26 cellular contexts compared by ENCODE assay signal in the genomic region with DNA sequence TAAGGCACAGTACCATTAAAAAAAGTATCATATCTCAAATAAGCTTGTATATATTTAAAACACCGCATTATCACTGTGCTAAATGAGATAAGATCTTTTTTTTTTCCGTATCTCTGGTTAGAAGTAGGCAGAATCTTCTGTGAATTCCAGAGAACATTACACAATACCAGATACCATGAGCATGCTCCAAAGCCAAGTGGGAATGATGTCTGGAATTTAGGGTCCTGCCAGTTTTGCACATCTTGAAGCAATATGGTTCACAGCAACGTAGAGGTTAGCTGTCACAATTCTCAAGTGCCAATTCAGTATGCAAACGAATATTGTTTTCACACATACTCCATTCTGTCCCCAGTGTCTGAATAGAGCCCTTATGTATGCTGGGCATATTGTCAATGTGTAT.
DNase-seq lines count a peak whose midpoint lies in the region; ATAC-seq and TF ChIP-seq lines count a peak whose summit lies in the region.
"Had no signal": no experiment of that assay in that cellular context is flagged by ENCODE, and none has a peak within 500 bp of the region (broad histone marks: within the 10 kb centered on the region; RNA-seq: fewer than 3 reads in every experiment).

No MANE protein-coding gene starts in this region.

- CTCF ChIA-PET in BJ (lab: Yijun Ruan, JAX): interaction anchor here (0.6 kb wide), 1 partner anchor 39 kb away, joined by 4 read pairs; no protein-coding TSS in a partner anchor

- no peak overlapping the region for H3K4me3 Mint-ChIP-seq in T-helper 17 cell
- H3K4me3 Mint-ChIP-seq: activated CD8-positive, alpha-beta T cell treated with anti-CD3 and anti-CD28 coated beads for 36 hours; CD4-positive, alpha-beta memory T cell; endodermal cell; nephron had no signal

- TF ChIP-seq CTCF in BJ (IDR thresholded peaks at IDR 0.05; ENCODE audit: insufficient read depth, low read depth, low read length) (no peak), fibroblast of mammary gland (conservative IDR thresholded peaks at IDR 0.05; ENCODE audit: control insufficient read depth, insufficient read depth, low read depth, low read length) (no peak)

- H3K27me3 ChIP-seq in BJ (ENCODE audit: control insufficient read depth, insufficient read depth, low read length): no peaks in the 10 kb centered on the region
- H3K27me3 ChIP-seq: esophagus muscularis mucosa, SJSA1, spleen had no signal

- peaks cover 9% of the 10 kb centered on the region for H3K27me3 Mint-ChIP-seq in T-helper 17 cell
- H3K27me3 Mint-ChIP-seq: activated CD8-positive, alpha-beta T cell treated with anti-CD3 and anti-CD28 coated beads for 36 hours; CD4-positive, alpha-beta memory T cell had no signal

- H3K4me3 ChIP-seq in BJ (ENCODE audit: low read depth, low read length): no peak overlapping the region
- H3K4me3 ChIP-seq in fibroblast of mammary gland (ENCODE audit: control insufficient read depth, low read depth, low read length): no peak overlapping the region
- no peak overlapping the region for H3K4me3 ChIP-seq in skeletal muscle cell (ENCODE audit: low read depth, low read length)
- H3K4me3 ChIP-seq: esophagus muscularis mucosa, lower lobe of right lung, SJSA1, spleen had no signal

- ATAC-seq in GM18861 (IDR thresholded peaks at IDR 0.05; ENCODE audit: unreplicated experiment): no peak
- ATAC-seq in T-helper 17 cell: no peak
- ATAC-seq: activated CD4-positive, CD25-positive, alpha-beta regulatory T cell treated with anti-CD3 and anti-CD28 coated beads, Interleukin-2, amount 50 U/mL, for 24 hours; activated CD8-positive, alpha-beta T cell treated with anti-CD3 and anti-CD28 coated beads for 36 hours; activated naive CD4-positive, alpha-beta T cell treated with anti-CD3 and anti-CD28 coated beads, Interleukin-2, amount 50 U/mL, for 72 hours; HepG2; lower lobe of right lung had no signal

- no peaks in the 10 kb centered on the region for H3K36me3 ChIP-seq in BJ (ENCODE audit: control insufficient read depth, insufficient read depth, low read length)
- H3K36me3 ChIP-seq: esophagus muscularis mucosa, lower lobe of right lung, SJSA1, spleen had no signal

- POLR2A ChIA-PET in BJ (lab: Charles Lee): no interaction called here

- no peak overlapping the region for H3K27ac Mint-ChIP-seq in T-helper 17 cell
- H3K27ac Mint-ChIP-seq: activated CD8-positive, alpha-beta T cell treated with anti-CD3 and anti-CD28 coated beads for 36 hours; activated naive CD4-positive, alpha-beta T cell treated with anti-CD3 and anti-CD28 coated beads, Interleukin-2, amount 50 U/mL, for 72 hours; activated T-helper 2 cell treated with anti-CD3 and anti-CD28 coated beads, Interferon-gamma antibody, Interleukin-2, Interleukin-4, amounts not matched to agents 10 μg/mL and 5 μg/mL and 100 μg/mL, durations not matched to agents 14 hours and 24 hours and 36 hours; CD4-positive, alpha-beta memory T cell; endodermal cell; nephron had no signal

- H3K36me3 Mint-ChIP-seq in T-helper 17 cell (ENCODE audit: low read depth): no peaks in the 10 kb centered on the region
- H3K36me3 Mint-ChIP-seq: activated naive CD4-positive, alpha-beta T cell treated with anti-CD3 and anti-CD28 coated beads, Interleukin-2, amount 50 U/mL, for 72 hours; CD4-positive, alpha-beta memory T cell had no signal

- H3K4me1 Mint-ChIP-seq in T-helper 17 cell: no peaks in the 10 kb centered on the region
- H3K4me1 Mint-ChIP-seq: CD4-positive, alpha-beta memory T cell; endodermal cell; nephron had no signal

- no peaks in the 10 kb centered on the region for H3K9me3 ChIP-seq in T-helper 17 cell (ENCODE audit: control insufficient read depth, low read length, poor library complexity, severe bottlenecking)
- H3K9me3 ChIP-seq: esophagus muscularis mucosa, lower lobe of right lung, SJSA1, spleen had no signal

- DNase-seq in BJ (ENCODE audit: low read depth): peak; percentile 35
- peak; percentile 16 for DNase-seq in HS-5 (ENCODE audit: low read depth)
- peak; percentile 61 for DNase-seq in fibroblast of mammary gland (ENCODE audit: low read depth)
- peak; percentile 40 for DNase-seq in skeletal muscle cell (ENCODE audit: low read depth)
- DNase-seq in COLO829 (ENCODE audit: low spot score): no peak
- no peak for DNase-seq in T-helper 17 cell
- DNase-seq: activated CD8-positive, alpha-beta T cell treated with anti-CD3 and anti-CD28 coated beads for 36 hours; AML-193; aorta; CD4-positive, alpha-beta memory T cell; DMS 273 treated with DMSO at 0.1 percent for 48 hours; endodermal cell; head of caudate nucleus; lower lobe of right lung; MV-4-11; spleen; T-helper 1 cell; trophoblast cell had no signal

Comparison
In these comparisons a context has a peak if more than half of its experiments do, and no peak if none do; other contexts are left out.
1. DNase-seq: peak in BJ (single experiment), HS-5 (single experiment), fibroblast of mammary gland (single experiment) and skeletal muscle cell (single experiment); none in COLO829 (single experiment) and T-helper 17 cell (0 of 3).